In the genomic region with DNA sequence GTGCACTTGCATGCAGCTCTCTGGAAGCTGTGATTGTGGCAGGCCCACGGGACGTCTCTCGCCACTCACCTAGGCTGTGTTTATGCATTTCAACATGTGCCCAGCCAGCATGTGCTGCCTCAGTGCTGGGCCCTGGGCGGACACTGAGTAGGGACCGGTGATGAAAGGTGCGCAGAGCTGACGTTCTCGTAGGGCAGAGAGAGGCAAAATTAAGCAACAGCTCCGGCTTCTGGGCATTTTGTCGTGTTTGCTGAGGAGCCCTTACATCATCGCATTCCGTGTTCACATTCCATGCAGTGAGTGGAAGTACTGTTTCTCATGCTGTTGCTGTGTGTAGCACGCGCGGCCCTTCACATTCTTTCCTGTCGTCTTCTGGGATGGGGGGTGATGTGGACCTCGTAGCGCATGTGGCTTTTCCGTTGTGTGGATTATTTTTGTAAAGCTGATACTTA, we compare ENCODE assay signal across 15 cellular contexts. TPM values are rescaled to one million over a fixed set of nuclear protein-coding genes. Genes with fewer than 3 reads are reported as not detected.
DNase-seq lines count a peak whose midpoint lies in the region; ATAC-seq and TF ChIP-seq lines count a peak whose summit lies in the region.
"Had no signal": no experiment of that assay in that cellular context is flagged by ENCODE, and none has a peak within 500 bp of the region (broad histone marks: within the 10 kb centered on the region; RNA-seq: fewer than 3 reads in every experiment).

No MANE protein-coding gene starts in this region.

- H3K9me3 Mint-ChIP-seq in endothelial cell (ENCODE audit: unreplicated experiment): no peaks in the 10 kb centered on the region
- H3K9me3 Mint-ChIP-seq: natural killer cell had no signal

- H3K27me3 ChIP-seq in stomach smooth muscle (ENCODE audit: control insufficient read depth in 1 of 2, insufficient read depth in 2 of 2, low read length in 2 of 2): no peaks in the 10 kb centered on the region
- H3K27me3 ChIP-seq: body of pancreas had no signal

- H3K4me3 ChIP-seq in HFF-Myc (replicated peaks; ENCODE audit: low read depth, low read length) (no peak overlapping the region), stomach smooth muscle (ENCODE audit: low read length in 2 of 2) (no peak overlapping the region)
- H3K4me3 ChIP-seq: body of pancreas had no signal

- peaks cover 55% of the 10 kb centered on the region for H3K36me3 Mint-ChIP-seq in endothelial cell (ENCODE audit: low read depth, unreplicated experiment)
- H3K36me3 Mint-ChIP-seq: natural killer cell had no signal

- H3K4me1 ChIP-seq in stomach smooth muscle (ENCODE audit: control insufficient read depth, insufficient read depth, low read length): peaks cover 21% of the 10 kb centered on the region
- H3K4me1 ChIP-seq: body of pancreas had no signal

- no peaks in the 10 kb centered on the region for H3K9me3 ChIP-seq in stomach smooth muscle (ENCODE audit: control insufficient read depth in 2 of 2, low read length in 2 of 2)
- H3K9me3 ChIP-seq: body of pancreas had no signal

- H3K27ac Mint-ChIP-seq in endothelial cell (ENCODE audit: unreplicated experiment): no peak overlapping the region
- H3K27ac Mint-ChIP-seq: natural killer cell had no signal

- ATAC-seq in GM19351 (IDR thresholded peaks at IDR 0.05; ENCODE audit: unreplicated experiment) (no peak), HG03432 (IDR thresholded peaks at IDR 0.05; ENCODE audit: unreplicated experiment) (no peak)
- ATAC-seq: body of pancreas, natural killer cell had no signal

- peaks cover 15 to 32% of the 10 kb centered on the region in 2 donors for H3K36me3 ChIP-seq in stomach smooth muscle (ENCODE audit: control insufficient read depth in 2 of 2, insufficient read depth in 2 of 2, low read length in 2 of 2)

- peaks cover 27% of the 10 kb centered on the region for H3K4me1 Mint-ChIP-seq in endothelial cell (ENCODE audit: unreplicated experiment)

- H3K27me3 Mint-ChIP-seq in endothelial cell (ENCODE audit: unreplicated experiment): peaks cover 11% of the 10 kb centered on the region

- peak; percentile 75 for DNase-seq in HFF-Myc (ENCODE audit: extremely low read depth, low read depth)
- DNase-seq in endothelial cell (ENCODE audit: low spot score): no peak
- DNase-seq in left kidney (ENCODE audit: low read depth, low spot score): peak; percentile 77
- no peak for DNase-seq in NCI-H2196 treated with DMSO at 0.1 percent for 48 hours (lab: John Stamatoyannopoulos, UW; ENCODE audit: unreplicated experiment)
- no peak for DNase-seq in COLO829 (ENCODE audit: low spot score)
- DNase-seq: DMS53; natural killer cell; NCI-H1930; stimulated activated CD4-positive, alpha-beta T cell treated with anti-CD3 and anti-CD28 coated beads, Interleukin-4, amount 100 ng/mL, for 1 hour; T1000 had no signal

- H3K4me3 Mint-ChIP-seq in endothelial cell (ENCODE audit: unreplicated experiment): peak overlapping the region; percentile 74
- H3K4me3 Mint-ChIP-seq: natural killer cell had no signal

- peak overlapping the region; percentile 49 for H3K27ac ChIP-seq in stomach smooth muscle (ENCODE audit: low read length)
- H3K27ac ChIP-seq: body of pancreas had no signal

- TF ChIP-seq CTCF in HFF-Myc (IDR thresholded peaks at IDR 0.05; ENCODE audit: low read depth, low read length, missing control alignments) (no peak), endothelial cell (IDR thresholded peaks at IDR 0.05; ENCODE audit: unreplicated experiment) (no peak)

- no peak overlapping the region for H3K9ac ChIP-seq in stomach smooth muscle (ENCODE audit: low read length in 2 of 2)

RNA-seq across cellular contexts. Expression of gene PRF1, which starts 50.5 kb away (rescaled TPM):
- not detected for total RNA-seq in endothelial cell (ENCODE audit: unreplicated experiment)
- total RNA-seq: glomerular endothelial cell had no signal

Comparison
In these comparisons a context has a peak if more than half of its experiments do, and no peak if none do; other contexts are left out.
1. DNase-seq: peak in HFF-Myc (single experiment) and left kidney (single experiment); none in endothelial cell (single experiment), NCI-H2196 treated with DMSO at 0.1 percent for 48 hours (single experiment) and COLO829 (single experiment).